9 cellular contexts compared by ENCODE assay signal in genomic region chr19:50581795-50582660, GRCh38. TPM values are rescaled to one million over a fixed set of nuclear protein-coding genes. Genes with fewer than 3 reads are reported as not detected.
DNase-seq lines count a peak whose midpoint lies in the region; FAIRE-seq and TF ChIP-seq lines count a peak whose summit lies in the region.
"Not testable (repeated sequence)": the region's sequence is repeated elsewhere in the genome, so short reads cannot be mapped to it uniquely, and the experiment has no call there.
"Had no signal": no experiment of that assay in that cellular context is flagged by ENCODE, and none has a peak within 500 bp of the region (broad histone marks: within the 10 kb centered on the region; RNA-seq: fewer than 3 reads in every experiment).

No MANE protein-coding gene starts in this region.

- H4K12ac ChIP-seq in trophoblast cell (ENCODE audit: low read depth, low read length): not testable (repeated sequence)

- H3K27me3 Mint-ChIP-seq in glutamatergic neuron (ENCODE audit: unreplicated experiment): not testable (repeated sequence)

- H3K9me3 Mint-ChIP-seq in glutamatergic neuron (ENCODE audit: unreplicated experiment): not testable (repeated sequence)

- H2BK120ac ChIP-seq in trophoblast cell (ENCODE audit: insufficient read depth, low read length, poor library complexity): not testable (repeated sequence)

- H3K4me1 Mint-ChIP-seq in glutamatergic neuron (ENCODE audit: low read depth, unreplicated experiment): not testable (repeated sequence)

- not testable (repeated sequence) for H3K36me3 ChIP-seq in WERI-Rb-1; kidney (ENCODE audit: control insufficient read depth in 1 of 2, insufficient read depth in 2 of 2, low read length in 2 of 2); trophoblast cell (ENCODE audit: control insufficient read depth in 1 of 2, insufficient read depth in 2 of 2, low read length in 2 of 2); spleen

- H2BK5ac ChIP-seq in trophoblast cell (ENCODE audit: low read depth, low read length, poor library complexity): not testable (repeated sequence)

- not testable (repeated sequence) for TF ChIP-seq POLR2A in spleen (IDR thresholded peaks at IDR 0.05)

- intact Hi-C loops in kidney (cut with DNase I); spleen (cut with DNase I; ENCODE audit: low total_unique reads): not testable (repeated sequence)

- H3K79me1 ChIP-seq in trophoblast cell (ENCODE audit: low read length): not testable (repeated sequence)

- H3K9me3 ChIP-seq in WERI-Rb-1 (ENCODE audit: severe bottlenecking); kidney (ENCODE audit: control insufficient read depth in 1 of 2, low read length in 2 of 2); trophoblast cell (ENCODE audit: insufficient read depth, low read depth, low read length); spleen: not testable (repeated sequence)

- no CpG with 5 or more reads among the region's 24 CpGs for WGBS in trophoblast cell (ENCODE audit: extremely low coverage, insufficient coverage, insufficient read length)
- 76 to 84% (median 83%) methylated on average over 21 to 24 of the region's 24 CpGs for WGBS in spleen, 5 donors

- H4K8ac ChIP-seq in trophoblast cell (ENCODE audit: low read depth, low read length): not testable (repeated sequence)

- not testable (repeated sequence) for H2AK5ac ChIP-seq in trophoblast cell (ENCODE audit: low read length)

- DNase-seq in WERI-Rb-1 (peak; percentile 29), kidney (peak; percentile 9), spleen (peak; percentile 51)
- not testable (repeated sequence) for DNase-seq in glutamatergic neuron, trophoblast cell

- H3K27me3 ChIP-seq in WERI-Rb-1 (ENCODE audit: insufficient read depth, low read depth, severe bottlenecking); trophoblast cell (ENCODE audit: insufficient read depth, low read length): not testable (repeated sequence)
- peaks cover 0 to 38% (median 0%) of the 10 kb centered on the region in 7 donors for H3K27me3 ChIP-seq in spleen (replicated peaks in 1 of 7)

- not testable (repeated sequence) for H3K4me1 ChIP-seq in kidney (ENCODE audit: control insufficient read depth in 1 of 2, insufficient read depth in 1 of 2, low read depth in 1 of 2, low read length in 2 of 2); trophoblast cell (ENCODE audit: control insufficient read depth in 1 of 2, insufficient read depth in 2 of 2, low read length in 2 of 2); spleen

- FAIRE-seq in kidney (lab: Jason Lieb, UNC): not testable (repeated sequence)

- not testable (repeated sequence) for H3K4me3 Mint-ChIP-seq in glutamatergic neuron (ENCODE audit: unreplicated experiment)

- not testable (repeated sequence) for H3K4me2 ChIP-seq in trophoblast cell (ENCODE audit: low read length)

- not testable (repeated sequence) for H3K79me2 ChIP-seq in trophoblast cell (ENCODE audit: control insufficient read depth, insufficient read depth, low read length, poor library complexity)

- TF ChIP-seq CTCF in WERI-Rb-1 (IDR thresholded peaks at IDR 0.05; ENCODE audit: low read depth, low read length); glutamatergic neuron (IDR thresholded peaks at IDR 0.05; ENCODE audit: partially characterized antibody, unreplicated experiment); kidney (IDR thresholded peaks at IDR 0.05; ENCODE audit: borderline replicate concordance, extremely low read depth, insufficient read depth); spleen (IDR thresholded peaks at IDR 0.05 in 8 of 11, conservative IDR thresholded peaks at IDR 0.05 in 3 of 11): not testable (repeated sequence)

- not testable (repeated sequence) for H2AFZ ChIP-seq in trophoblast cell (ENCODE audit: insufficient read depth, low read length, poor library complexity)

- not testable (repeated sequence) for H3K4me3 ChIP-seq in WERI-Rb-1 (ENCODE audit: low read depth, low read length); kidney (ENCODE audit: low read length in 2 of 2); trophoblast cell (ENCODE audit: low read depth, low read length); spleen

- H4K91ac ChIP-seq in trophoblast cell (ENCODE audit: low read depth, low read length): not testable (repeated sequence)

- peak overlapping the region; percentile 85 for H3K27ac Mint-ChIP-seq in glutamatergic neuron (ENCODE audit: unreplicated experiment)

- H3K9ac ChIP-seq in kidney (ENCODE audit: low read length in 2 of 2); trophoblast cell (ENCODE audit: low read length): not testable (repeated sequence)

- not testable (repeated sequence) for H3K4ac ChIP-seq in trophoblast cell (ENCODE audit: low read depth, low read length)

- H2BK12ac ChIP-seq in trophoblast cell (ENCODE audit: low read length): not testable (repeated sequence)

- peak overlapping the region; percentile 73 for H3K27ac ChIP-seq in WERI-Rb-1
- H3K27ac ChIP-seq in kidney (ENCODE audit: low read depth in 2 of 2, low read length in 2 of 2); spleen: not testable (repeated sequence)
- peak overlapping the region; percentile 43 for H3K27ac ChIP-seq in trophoblast cell (ENCODE audit: low read depth, low read length)

- H3K23ac ChIP-seq in trophoblast cell (ENCODE audit: low read length): not testable (repeated sequence)

- not testable (repeated sequence) for H3K36me3 Mint-ChIP-seq in glutamatergic neuron (ENCODE audit: unreplicated experiment)

- H3K14ac ChIP-seq in trophoblast cell (ENCODE audit: low read length): not testable (repeated sequence)

- H3K18ac ChIP-seq in trophoblast cell (ENCODE audit: low read length): not testable (repeated sequence)

RNA-seq across cellular contexts. Expression of gene LRRC4B, which starts 13.8 kb away (rescaled TPM):
- total RNA-seq in glutamatergic neuron (ENCODE audit: unreplicated experiment): 28.5 TPM
- total RNA-seq in kidney: 1.2 TPM
- polyA plus RNA-seq in kidney (ENCODE audit: insufficient read depth, low read depth, low replicate concordance): 2.6 TPM
- polyA plus RNA-seq in trophoblast cell (2013): 1.3 and 1.5 TPM in 2 replicates
- 1 to 10 TPM in 4 of 7 donors, under 1 TPM in 3; 0.20 to 2.3 (median 1.0) TPM for total RNA-seq in spleen
- polyA plus RNA-seq in spleen: 1 to 10 TPM in 1 of 3 donors, under 1 TPM in 2; 0.30 to 1.0 (median 0.90) TPM
- total RNA-seq: B cell; Calu3; CD4-positive, alpha-beta T cell; CD8-positive, alpha-beta T cell had no signal

RNA-seq across cellular contexts. Expression of gene SYT3, which starts 57.7 kb away (rescaled TPM):
- total RNA-seq in glutamatergic neuron (ENCODE audit: unreplicated experiment) (15.6 TPM), kidney (0.63 TPM), spleen (under 1 TPM in 3 of 7 donors, not detected in 4; 0.28 to 0.51 (median 0.32) TPM)
- polyA plus RNA-seq in kidney (ENCODE audit: insufficient read depth, low read depth, low replicate concordance) (0.54 TPM), spleen (under 1 TPM; 0.02 to 0.20 (median 0.06) TPM)
- 0.25 and 0.32 TPM in 2 replicates for polyA plus RNA-seq in trophoblast cell (2013)
- total RNA-seq: Calu3; CD4-positive, alpha-beta T cell had no signal

Comparison
In these comparisons a context has a peak if more than half of its experiments do, and no peak if none do; other contexts are left out.
1. RNA of gene SYT3, which starts 57.7 kb away (total RNA-seq): 15.6 TPM in glutamatergic neuron (single experiment); 0.63 TPM in kidney (single experiment) and 0.28 to 0.51 TPM in spleen; every median in the first group is over 10 times any median in the second.